In the genomic region with DNA sequence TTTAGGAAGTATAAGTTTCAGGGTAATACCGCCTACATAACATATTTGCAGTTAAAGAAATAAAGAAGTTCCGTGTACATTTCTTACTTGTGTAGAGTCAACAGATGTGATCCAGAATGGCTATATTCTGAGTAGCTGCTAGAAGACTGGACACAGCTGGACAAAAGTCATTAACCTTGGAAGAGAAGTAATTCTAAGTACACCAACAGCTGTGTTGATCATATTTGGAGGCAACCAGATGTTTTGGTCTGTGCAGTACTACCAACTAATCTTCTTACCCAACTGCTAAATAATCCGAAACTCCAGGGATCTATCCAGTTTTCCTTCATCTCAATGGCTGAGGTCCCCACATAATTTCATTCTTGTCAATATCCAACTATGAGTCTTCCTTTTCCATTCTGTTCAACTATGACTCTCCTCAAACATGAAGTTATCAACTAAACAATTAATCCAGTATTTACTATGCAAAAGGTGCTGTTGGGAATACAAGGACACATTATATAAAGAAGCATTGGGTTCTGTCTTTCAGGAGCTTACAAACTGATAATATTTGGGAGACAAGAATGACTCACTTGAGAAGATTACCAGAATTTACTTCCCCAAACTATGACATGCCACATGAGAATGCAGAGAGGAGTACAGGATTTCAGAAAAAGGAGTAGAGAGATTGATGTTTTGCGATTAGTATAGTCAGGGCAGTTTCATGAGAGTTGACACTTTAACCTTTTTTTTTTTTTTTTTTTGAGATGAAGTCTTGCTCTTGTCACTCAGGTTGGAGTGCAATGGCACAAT, we compare ENCODE assay signal across 19 cellular contexts.
A peak's percentile ranks its signal among the peaks of the same experiment; 100 is the strongest.
DNase-seq lines count a peak whose midpoint lies in the region; ATAC-seq, FAIRE-seq and TF ChIP-seq lines count a peak whose summit lies in the region.
"Had no signal": no experiment of that assay in that cellular context is flagged by ENCODE, and none has a peak within 500 bp of the region (broad histone marks: within the 10 kb centered on the region; RNA-seq: fewer than 3 reads in every experiment).

No MANE protein-coding gene starts in this region.

- H3K36me3 Mint-ChIP-seq in astrocyte (ENCODE audit: low read depth, unreplicated experiment): no peaks in the 10 kb centered on the region
- H3K36me3 Mint-ChIP-seq: CD4-positive, alpha-beta memory T cell had no signal

- no peaks in the 10 kb centered on the region for H3K9me3 Mint-ChIP-seq in astrocyte (ENCODE audit: unreplicated experiment)

- H3K27me3 Mint-ChIP-seq in astrocyte (ENCODE audit: low read depth, unreplicated experiment): no peaks in the 10 kb centered on the region

- TF ChIP-seq RAD21 in HepG2 (CRISPR knock-in tag; IDR thresholded peaks at IDR 0.05): no peak

- H3K4me3 Mint-ChIP-seq in astrocyte (ENCODE audit: unreplicated experiment): no peak overlapping the region
- H3K4me3 Mint-ChIP-seq: CD4-positive, alpha-beta memory T cell had no signal

- no peaks in the 10 kb centered on the region for H3K36me3 ChIP-seq in left ventricle myocardium inferior
- H3K36me3 ChIP-seq in astrocyte (ENCODE audit: insufficient read depth, low read length): no peaks in the 10 kb centered on the region
- no peaks in the 10 kb centered on the region for H3K36me3 ChIP-seq in HepG2 (replicated peaks in 1 of 2; ENCODE audit: control insufficient read depth in 1 of 2, insufficient read depth in 2 of 2, low read length in 2 of 2)
- no peaks in the 10 kb centered on the region for H3K36me3 ChIP-seq in PC-9 (ENCODE audit: low read depth)
- H3K36me3 ChIP-seq: BE2C had no signal

- in situ Hi-C loops in HepG2 (cut with HindIII; ENCODE audit: extremely low pct_ligation_motif_present, low pct_unique_long_range_greater_than_20kb): no loop called here

- TF ChIP-seq EP300 in HepG2 (IDR thresholded peaks at IDR 0.05; ENCODE audit: low read depth in 2 of 2, low read length in 2 of 2): no peak
- no peak for TF ChIP-seq EP300 in HepG2 (CRISPR knock-in tag; IDR thresholded peaks at IDR 0.05; ENCODE audit: borderline replicate concordance)

- H4K20me1 ChIP-seq in astrocyte (ENCODE audit: insufficient read depth, low read length): no peaks in the 10 kb centered on the region
- H4K20me1 ChIP-seq in HepG2 (ENCODE audit: insufficient read depth, low read length): no peaks in the 10 kb centered on the region
- H4K20me1 ChIP-seq in PC-9 (ENCODE audit: insufficient read depth): no peaks in the 10 kb centered on the region

- no peak overlapping the region for H3K9ac ChIP-seq in astrocyte (ENCODE audit: low read length)
- H3K9ac ChIP-seq in HepG2 (ENCODE audit: insufficient read depth, low read depth, low read length): no peak overlapping the region

- no peaks in the 10 kb centered on the region for H3F3A ChIP-seq in PC-9 (ENCODE audit: insufficient read depth, low read depth)

- H3K9me3 ChIP-seq in left ventricle myocardium inferior (replicated peaks) (no peaks in the 10 kb centered on the region), astrocyte (ENCODE audit: insufficient read depth, low read depth, low read length) (no peaks in the 10 kb centered on the region), HepG2 (ENCODE audit: low read length) (no peaks in the 10 kb centered on the region), PC-9 (ENCODE audit: insufficient read depth, low read depth) (no peaks in the 10 kb centered on the region)
- H3K9me3 ChIP-seq: BE2C had no signal

- H3K27me3 ChIP-seq in left ventricle myocardium inferior (ENCODE audit: low read depth) (no peaks in the 10 kb centered on the region), astrocyte (ENCODE audit: insufficient read depth, low read length) (no peaks in the 10 kb centered on the region), HepG2 (ENCODE audit: control insufficient read depth in 1 of 2, insufficient read depth in 2 of 2, low read length in 2 of 2) (no peaks in the 10 kb centered on the region), PC-9 (ENCODE audit: insufficient read depth, low read depth) (no peaks in the 10 kb centered on the region)
- H3K27me3 ChIP-seq: BE2C had no signal

- no peak overlapping the region for H2AFZ ChIP-seq in astrocyte (ENCODE audit: low read depth, low read length)
- no peak overlapping the region for H2AFZ ChIP-seq in HepG2 (ENCODE audit: low read length)
- no peak overlapping the region for H2AFZ ChIP-seq in PC-9

- CTCF ChIA-PET in HepG2 (lab: Yijun Ruan, JAX; ENCODE audit: low intra/inter-chr PET ratio, low total read pairs): no interaction called here
- CTCF ChIA-PET in PC-9 (lab: Charles Lee): no interaction called here

- no TSS peak for BruUV-seq in HepG2 (replicated peaks; lab: Mats Ljungman, UMichigan)
- BruUV-seq in PC-9 (replicated peaks; lab: Mats Ljungman, UMichigan): no TSS peak

- H3K4me2 ChIP-seq in astrocyte (ENCODE audit: low read length) (no peak overlapping the region), HepG2 (ENCODE audit: low read depth, low read length) (no peak overlapping the region), PC-9 (no peak overlapping the region)

- H3K4me1 Mint-ChIP-seq in astrocyte (ENCODE audit: low read depth, unreplicated experiment): peaks cover 5% of the 10 kb centered on the region
- H3K4me1 Mint-ChIP-seq: CD4-positive, alpha-beta memory T cell had no signal

- H3K27ac Mint-ChIP-seq in astrocyte (ENCODE audit: unreplicated experiment): no peak overlapping the region
- H3K27ac Mint-ChIP-seq: CD4-positive, alpha-beta memory T cell had no signal

- H3K4me3 ChIP-seq in left ventricle myocardium inferior: no peak overlapping the region
- H3K4me3 ChIP-seq in astrocyte (ENCODE audit: insufficient read depth, low read depth, low read length): no peak overlapping the region
- no peak overlapping the region for H3K4me3 ChIP-seq in foreskin fibroblast (ENCODE audit: low read depth in 1 of 2, low read length in 2 of 2)
- H3K4me3 ChIP-seq in HepG2 (replicated peaks in 1 of 3; ENCODE audit: insufficient read depth in 1 of 3, low read depth in 2 of 3, low read length in 3 of 3): no peak overlapping the region
- H3K4me3 ChIP-seq in PC-9: no peak overlapping the region

- FAIRE-seq in astrocyte (lab: Jason Lieb, UNC) (no peak), HepG2 (lab: Jason Lieb, UNC) (no peak)
- FAIRE-seq: G401.6, GM18507, H1 had no signal

- H3K79me2 ChIP-seq in astrocyte (ENCODE audit: insufficient read depth, low read length) (no peaks in the 10 kb centered on the region), HepG2 (ENCODE audit: insufficient read depth, low read length) (no peaks in the 10 kb centered on the region), PC-9 (ENCODE audit: low read depth) (no peaks in the 10 kb centered on the region)

- intact Hi-C loops in left ventricle myocardium superior (cut with micrococcal nuclease): no loop called here
- intact Hi-C loops in left ventricle myocardium inferior (cut with micrococcal nuclease): no loop called here
- intact Hi-C loops in HepG2 (cut with micrococcal nuclease; ENCODE audit: unreplicated experiment): no loop called here
- intact Hi-C loops in PC-9 (cut with micrococcal nuclease; ENCODE audit: unreplicated experiment): no loop called here

- WGBS in HepG2 (ENCODE audit: low lambda C conversion rate): 94% methylated on average over 4 of the region's 4 CpGs

- H3K4me1 ChIP-seq in left ventricle myocardium inferior: no peaks in the 10 kb centered on the region
- H3K4me1 ChIP-seq in astrocyte (ENCODE audit: insufficient read depth, low read length): no peaks in the 10 kb centered on the region
- no peaks in the 10 kb centered on the region for H3K4me1 ChIP-seq in HepG2 (ENCODE audit: insufficient read depth, low read length)
- H3K4me1 ChIP-seq in PC-9 (replicated peaks; ENCODE audit: insufficient read depth): no peaks in the 10 kb centered on the region
- H3K4me1 ChIP-seq: BE2C had no signal

- POLR2A ChIA-PET in HepG2 (lab: Yijun Ruan, JAX) (no interaction called here), PC-9 (lab: Charles Lee; ENCODE audit: unreplicated experiment) (no interaction called here)

- TF ChIP-seq CTCF in left ventricle myocardium inferior (IDR thresholded peaks at IDR 0.05; ENCODE audit: borderline replicate concordance) (no peak), astrocyte (IDR thresholded peaks at IDR 0.05; ENCODE audit: insufficient read depth, low read depth, low read length) (no peak), foreskin fibroblast (IDR thresholded peaks at IDR 0.05; ENCODE audit: low read depth, low read length) (no peak), HepG2 (CRISPR knock-in tag; IDR thresholded peaks at IDR 0.05) (no peak), PC-9 (conservative IDR thresholded peaks at IDR 0.05) (no peak)

- TF ChIP-seq POLR2A in HepG2 (IDR thresholded peaks at IDR 0.05; ENCODE audit: insufficient read depth in 1 of 2, low read depth in 2 of 2, low read length in 2 of 2) (no peak), erythroblast (IDR thresholded peaks at IDR 0.05; ENCODE audit: low read length) (no peak)

- no peaks in the 10 kb centered on the region for H3K9me2 ChIP-seq in PC-9 (ENCODE audit: insufficient read depth)

- ATAC-seq in left ventricle myocardium superior: peak; percentile 59
- no peak for ATAC-seq in HepG2
- ATAC-seq in GM19023 (IDR thresholded peaks at IDR 0.05; ENCODE audit: unreplicated experiment): no peak

- DNase-seq in left ventricle myocardium superior: no peak
- no peak for DNase-seq in left ventricle myocardium inferior
- DNase-seq in astrocyte (ENCODE audit: low read depth): peak; percentile 6
- peak; percentile 19 to 46 for DNase-seq in foreskin fibroblast
- no peak for DNase-seq in HepG2 (ENCODE audit: low spot score)
- DNase-seq in PC-9: no peak
- no peak for DNase-seq in erythroblast (lab: John Stamatoyannopoulos, UW)
- DNase-seq: BE2C; CD4-positive, alpha-beta memory T cell; MV-4-11; NCI-H1417 treated with DMSO at 0.1 percent for 48 hours; NCI-H2029; NCI-H2171; NCI-H446 treated with DMSO at 0.1 percent for 48 hours had no signal

- H3K27ac ChIP-seq in left ventricle myocardium inferior (replicated peaks): no peak overlapping the region
- H3K27ac ChIP-seq in astrocyte (ENCODE audit: low read depth, low read length): no peak overlapping the region
- no peak overlapping the region for H3K27ac ChIP-seq in HepG2 (ENCODE audit: extremely low read length, insufficient read depth, low read length)
- H3K27ac ChIP-seq in PC-9: no peak overlapping the region
- H3K27ac ChIP-seq: 22Rv1 had no signal

Comparison
In these comparisons a context has a peak if more than half of its experiments do, and no peak if none do; other contexts are left out.
1. DNase-seq: peak in astrocyte (single experiment) and foreskin fibroblast (2 of 2); none in left ventricle myocardium superior (single experiment), left ventricle myocardium inferior (single experiment), HepG2 (single experiment), PC-9 (0 of 2) and erythroblast (0 of 2).